ENCODE assay signal across 1 cellular context in the genomic region with DNA sequence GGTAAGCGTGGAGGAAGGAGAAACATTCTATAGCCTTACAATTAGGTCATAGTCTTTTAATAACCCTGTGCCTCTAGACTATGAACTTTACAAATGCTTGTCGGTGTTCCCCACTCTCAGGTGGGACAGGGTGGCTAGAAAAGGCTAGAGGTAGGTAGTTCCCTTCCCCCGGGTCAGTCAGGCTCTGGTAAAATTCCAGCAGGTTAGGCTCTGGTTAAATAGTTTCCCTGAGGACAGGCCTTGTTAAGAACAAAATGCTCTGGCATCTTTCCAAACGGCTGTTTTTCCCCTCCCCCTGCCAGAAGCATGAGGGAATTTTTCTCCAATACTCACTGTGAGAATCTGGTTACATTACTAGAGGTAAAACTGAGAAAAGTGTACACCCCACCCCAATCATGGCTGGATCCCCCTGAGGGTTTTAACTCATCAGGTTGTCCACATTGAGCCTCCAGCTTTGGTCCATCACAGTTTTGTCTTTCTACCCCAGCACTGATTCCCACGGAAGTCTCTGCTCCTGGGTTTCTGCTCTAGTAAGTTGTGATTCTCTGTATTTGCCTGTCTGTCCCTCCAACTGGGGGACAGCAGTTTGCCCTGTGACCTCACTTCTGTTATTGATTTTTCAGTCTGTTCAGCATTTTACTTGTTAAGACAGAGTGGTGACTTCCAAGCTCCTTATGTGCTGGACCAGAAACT.
A peak's percentile ranks its signal among the peaks of the same experiment; 100 is the strongest.
TF ChIP-seq lines count a peak whose summit lies in the region.

No MANE protein-coding gene starts in this region.

TF ChIP-seq in K562, 482 proteins besides CTCF, POLR2A, EP300 and RAD21 (continued from another document):
- TF ChIP-seq, protein P1, sequence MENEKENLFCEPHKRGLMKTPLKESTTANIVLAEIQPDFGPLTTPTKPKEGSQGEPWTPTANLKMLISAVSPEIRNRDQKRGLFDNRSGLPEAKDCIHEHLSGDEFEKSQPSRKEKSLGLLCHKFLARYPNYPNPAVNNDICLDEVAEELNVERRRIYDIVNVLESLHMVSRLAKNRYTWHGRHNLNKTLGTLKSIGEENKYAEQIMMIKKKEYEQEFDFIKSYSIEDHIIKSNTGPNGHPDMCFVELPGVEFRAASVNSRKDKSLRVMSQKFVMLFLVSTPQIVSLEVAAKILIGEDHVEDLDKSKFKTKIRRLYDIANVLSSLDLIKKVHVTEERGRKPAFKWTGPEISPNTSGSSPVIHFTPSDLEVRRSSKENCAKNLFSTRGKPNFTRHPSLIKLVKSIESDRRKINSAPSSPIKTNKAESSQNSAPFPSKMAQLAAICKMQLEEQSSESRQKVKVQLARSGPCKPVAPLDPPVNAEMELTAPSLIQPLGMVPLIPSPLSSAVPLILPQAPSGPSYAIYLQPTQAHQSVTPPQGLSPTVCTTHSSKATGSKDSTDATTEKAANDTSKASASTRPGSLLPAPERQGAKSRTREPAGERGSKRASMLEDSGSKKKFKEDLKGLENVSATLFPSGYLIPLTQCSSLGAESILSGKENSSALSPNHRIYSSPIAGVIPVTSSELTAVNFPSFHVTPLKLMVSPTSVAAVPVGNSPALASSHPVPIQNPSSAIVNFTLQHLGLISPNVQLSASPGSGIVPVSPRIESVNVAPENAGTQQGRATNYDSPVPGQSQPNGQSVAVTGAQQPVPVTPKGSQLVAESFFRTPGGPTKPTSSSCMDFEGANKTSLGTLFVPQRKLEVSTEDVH (IDR thresholded peaks at IDR 0.05; ENCODE audit: low read depth, partially characterized antibody) = no peak
- TF ChIP-seq HCFC1 (IDR thresholded peaks at IDR 0.05; ENCODE audit: low read depth, low read length) (no peak), NEUROD1 (IDR thresholded peaks at IDR 0.05; ENCODE audit: borderline replicate concordance, low read depth, low read length, partially characterized antibody) (no peak), HSF4 (CRISPR knock-in tag; IDR thresholded peaks at IDR 0.05; ENCODE audit: borderline replicate concordance) (no peak), ARID2 (IDR thresholded peaks at IDR 0.05) (no peak), SMARCC2 (IDR thresholded peaks at IDR 0.05; ENCODE audit: low read depth) (no peak), ZNF316 (IDR thresholded peaks at IDR 0.05) (peak; percentile 57), C11orf30 (IDR thresholded peaks at IDR 0.05; ENCODE audit: low read depth) (peak; percentile 47; the same call in 1 of the 2 replicates), PYGO2 (tag; IDR thresholded peaks at IDR 0.05) (no peak), TGIF2 (CRISPR knock-in tag; IDR thresholded peaks at IDR 0.05) (no peak)
- TF ChIP-seq, protein P2, sequence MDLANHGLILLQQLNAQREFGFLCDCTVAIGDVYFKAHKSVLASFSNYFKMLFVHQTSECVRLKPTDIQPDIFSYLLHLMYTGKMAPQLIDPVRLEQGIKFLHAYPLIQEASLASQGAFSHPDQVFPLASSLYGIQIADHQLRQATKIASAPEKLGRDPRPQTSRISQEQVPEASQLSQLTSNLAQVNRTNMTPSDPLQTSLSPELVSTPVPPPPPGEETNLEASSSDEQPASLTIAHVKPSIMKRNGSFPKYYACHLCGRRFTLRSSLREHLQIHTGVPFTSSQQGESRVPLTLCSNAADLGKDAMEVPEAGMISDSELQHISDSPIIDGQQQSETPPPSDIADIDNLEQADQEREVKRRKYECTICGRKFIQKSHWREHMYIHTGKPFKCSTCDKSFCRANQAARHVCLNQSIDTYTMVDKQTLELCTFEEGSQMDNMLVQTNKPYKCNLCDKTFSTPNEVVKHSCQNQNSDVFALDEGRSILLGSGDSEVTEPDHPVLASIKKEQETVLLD (IDR thresholded peaks at IDR 0.05) = no peak
- TF ChIP-seq, protein P3, sequence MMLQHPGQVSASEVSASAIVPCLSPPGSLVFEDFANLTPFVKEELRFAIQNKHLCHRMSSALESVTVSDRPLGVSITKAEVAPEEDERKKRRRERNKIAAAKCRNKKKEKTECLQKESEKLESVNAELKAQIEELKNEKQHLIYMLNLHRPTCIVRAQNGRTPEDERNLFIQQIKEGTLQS (IDR thresholded peaks at IDR 0.05) = no peak
- TF ChIP-seq, protein P3 (CRISPR knock-in tag; conservative IDR thresholded peaks at IDR 0.05) = no peak
